ENCODE assay signal across 8 cellular contexts in the genomic region with DNA sequence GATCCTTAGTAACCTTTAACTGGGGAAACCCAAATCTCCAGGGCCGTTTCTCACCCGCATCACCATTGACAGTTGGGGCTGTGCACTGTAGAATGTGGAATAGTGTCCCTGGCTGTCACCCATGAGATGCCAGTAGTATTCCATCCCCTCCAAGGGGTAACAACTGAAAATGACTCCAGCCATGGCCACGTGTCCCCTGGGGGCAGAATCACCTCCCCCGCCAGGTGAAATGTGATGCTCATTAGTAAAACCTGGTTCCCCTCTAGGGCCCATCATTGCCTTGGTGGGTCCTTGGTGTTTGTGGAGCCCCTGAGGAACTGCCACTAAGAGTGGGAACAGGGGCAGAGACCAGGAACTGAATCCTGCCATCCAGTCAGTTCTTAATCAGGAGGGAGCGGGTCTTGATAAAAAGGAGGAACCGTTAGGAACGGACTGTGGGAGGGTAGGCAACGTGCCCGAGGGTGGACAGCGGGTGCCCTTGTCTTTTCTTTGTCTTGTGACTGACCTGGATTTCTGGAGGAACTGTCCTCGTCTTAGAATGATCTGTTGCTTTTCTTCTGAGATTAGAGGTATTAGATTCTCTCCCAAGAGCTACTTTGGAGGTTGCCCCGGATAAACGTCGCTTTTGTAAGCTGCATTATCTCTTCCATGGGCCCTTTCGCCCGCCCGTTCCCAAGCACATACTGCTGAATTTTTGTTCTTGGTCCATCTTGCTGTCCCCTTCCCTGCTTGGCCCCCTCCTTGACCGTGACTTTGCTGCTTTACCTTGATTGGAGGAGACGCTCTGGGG. TPM values are rescaled to one million over a fixed set of nuclear protein-coding genes. Genes with fewer than 3 reads are reported as not detected.
DNase-seq lines count a peak whose midpoint lies in the region; ATAC-seq and TF ChIP-seq lines count a peak whose summit lies in the region.

No MANE protein-coding gene starts in this region.

- H3K9ac ChIP-seq in mesendoderm (ENCODE audit: low read length) = no peak overlapping the region

- H3K23ac ChIP-seq in mesendoderm (ENCODE audit: low read length) = no peak overlapping the region

- H3K4me1 ChIP-seq in cardiac muscle cell (ENCODE audit: low read depth) = peaks cover 17% of the 10 kb centered on the region
- H3K4me1 ChIP-seq in mesendoderm (ENCODE audit: control insufficient read depth, low read depth, low read length) = peaks cover 4% of the 10 kb centered on the region
- peaks cover 1% of the 10 kb centered on the region for H3K4me1 ChIP-seq in urinary bladder (ENCODE audit: insufficient read depth)

- H3K9me3 ChIP-seq in cardiac muscle cell (ENCODE audit: low read depth) = no peaks in the 10 kb centered on the region

- peak overlapping the region; percentile 35 for H3K56ac ChIP-seq in mesendoderm (ENCODE audit: low read length)

- peaks cover 26% of the 10 kb centered on the region for H3K79me1 ChIP-seq in mesendoderm (ENCODE audit: low read length)

- H2BK120ac ChIP-seq in mesendoderm (ENCODE audit: low read depth, low read length) = no peak overlapping the region

- no peak overlapping the region for H3K4me2 ChIP-seq in mesendoderm (ENCODE audit: low read length)

- H3K27me3 ChIP-seq in cardiac muscle cell = no peaks in the 10 kb centered on the region
- no peaks in the 10 kb centered on the region for H3K27me3 ChIP-seq in mesendoderm (ENCODE audit: insufficient read depth, low read length, poor library complexity)

- ATAC-seq in Right ventricle myocardium inferior (no peak), GM21515 (IDR thresholded peaks at IDR 0.05; ENCODE audit: unreplicated experiment) (no peak)

- DNase-seq in cardiac muscle cell (ENCODE audit: low read depth in 1 of 2, low spot score in 1 of 2) = peak in 1 of 2 donors; percentile 30
- no peak for DNase-seq in Right ventricle myocardium inferior (ENCODE audit: missing footprints)
- peak; percentile 37 for DNase-seq in astrocyte of the spinal cord (ENCODE audit: low read depth, low spot score)
- DNase-seq in mesendoderm = peak; percentile 22
- DNase-seq in stimulated activated CD4-positive, alpha-beta T cell treated with anti-CD3 and anti-CD28 coated beads, Interleukin-4, amount 100 ng/mL, for 24 hours = no peak
- DNase-seq in NK-92 (lab: John Stamatoyannopoulos, UW; ENCODE audit: unreplicated experiment) = no peak

- H3K4ac ChIP-seq in mesendoderm (ENCODE audit: low read depth, low read length) = no peak overlapping the region

- no peak overlapping the region for H2BK15ac ChIP-seq in mesendoderm (replicated peaks; ENCODE audit: low read depth)

- H3K4me3 ChIP-seq in cardiac muscle cell (no peak overlapping the region), astrocyte of the spinal cord (ENCODE audit: low read depth, low read length) (peak overlapping the region; percentile 50), mesendoderm (ENCODE audit: low read length) (no peak overlapping the region), urinary bladder (ENCODE audit: low read depth, low read length) (peak overlapping the region; percentile 19)

- no peak overlapping the region for H2BK5ac ChIP-seq in mesendoderm (ENCODE audit: low read length)

- WGBS in mesendoderm (ENCODE audit: extremely low coverage, insufficient coverage, low lambda C conversion rate) = no CpG with 5 or more reads among the region's 19 CpGs
- WGBS in urinary bladder = 40% methylated on average over 19 of the region's 19 CpGs

- intact Hi-C loops in Right ventricle myocardium inferior (cut with DNase I) = loop anchor here (5.0 kb wide), 1 partner anchor 148 kb away; a partner anchor contains a TSS

- H3K36me3 ChIP-seq in cardiac muscle cell (no peaks in the 10 kb centered on the region), mesendoderm (ENCODE audit: control insufficient read depth, insufficient read depth, low read length) (no peaks in the 10 kb centered on the region), urinary bladder (ENCODE audit: insufficient read depth) (no peaks in the 10 kb centered on the region)

- no peak overlapping the region for H4K8ac ChIP-seq in mesendoderm (ENCODE audit: low read depth, low read length)

- H3K18ac ChIP-seq in mesendoderm (ENCODE audit: low read length) = no peak overlapping the region

- peak overlapping the region; percentile 12 for H3K27ac ChIP-seq in cardiac muscle cell
- H3K27ac ChIP-seq in mesendoderm (ENCODE audit: low read depth, low read length) = no peak overlapping the region
- peak overlapping the region; percentile 86 for H3K27ac ChIP-seq in urinary bladder (ENCODE audit: low read depth)

- TF ChIP-seq CTCF in cardiac muscle cell (IDR thresholded peaks at IDR 0.05; ENCODE audit: low read depth, low read length) (no peak), astrocyte of the spinal cord (IDR thresholded peaks at IDR 0.05; ENCODE audit: low read depth, low read length) (no peak)

- no peak overlapping the region for H4K5ac ChIP-seq in mesendoderm (ENCODE audit: low read length)

- H2AK5ac ChIP-seq in mesendoderm (ENCODE audit: low read length) = no peak overlapping the region

- in situ Hi-C loops in astrocyte of the spinal cord (cut with HindIII; ENCODE audit: low sequenced_read_pairs) = no loop called here

- peaks cover 70% of the 10 kb centered on the region for H3K79me2 ChIP-seq in mesendoderm (ENCODE audit: control insufficient read depth, insufficient read depth, low read length)

RNA-seq across cellular contexts. Expression of a gene that starts 3.5 kb away (rescaled TPM):
- 47.9 and 50.8 TPM in 2 replicates for total RNA-seq in cardiac muscle cell
- polyA plus RNA-seq in cardiac muscle cell = 17.7 and 20.8 TPM in 2 replicates
- total RNA-seq in Right ventricle myocardium inferior = 33.2 TPM
- polyA plus RNA-seq in mesendoderm (2013, experiment 1 of 2) = 28.8 TPM
- polyA plus RNA-seq in mesendoderm (2013, experiment 2 of 2) = 29.1 TPM
- total RNA-seq in urinary bladder = 24.0 TPM
- 55.2 TPM for polyA plus RNA-seq in urinary bladder

RNA-seq across cellular contexts. Expression of a gene that starts 3.9 kb away (rescaled TPM):
- 4.1 and 14.2 TPM in 2 replicates for total RNA-seq in cardiac muscle cell
- 11.5 and 16.3 TPM in 2 replicates for polyA plus RNA-seq in cardiac muscle cell
- 5.4 TPM for total RNA-seq in Right ventricle myocardium inferior
- 24.9 TPM for polyA plus RNA-seq in mesendoderm (2013, experiment 1 of 2)
- 24.3 TPM for polyA plus RNA-seq in mesendoderm (2013, experiment 2 of 2)
- total RNA-seq in urinary bladder = 2.3 TPM
- 6.0 TPM for polyA plus RNA-seq in urinary bladder

RNA-seq across cellular contexts. Expression of a gene that starts 52.5 kb away (rescaled TPM):
- total RNA-seq in cardiac muscle cell (31.8 and 53.4 TPM in 2 replicates), Right ventricle myocardium inferior (16.0 TPM), urinary bladder (11.3 TPM)
- polyA plus RNA-seq in cardiac muscle cell (18.1 and 27.1 TPM in 2 replicates), urinary bladder (4.5 TPM)
- 2.1 TPM for polyA plus RNA-seq in mesendoderm (2013, experiment 1 of 2)
- polyA plus RNA-seq in mesendoderm (2013, experiment 2 of 2) = 2.3 TPM

Comparison
In these comparisons a context has a peak if more than half of its experiments do, and no peak if none do; other contexts are left out.
1. DNase-seq: peak in astrocyte of the spinal cord (single experiment) and mesendoderm (single experiment); none in Right ventricle myocardium inferior (single experiment), stimulated activated CD4-positive, alpha-beta T cell treated with anti-CD3 and anti-CD28 coated beads, Interleukin-4, amount 100 ng/mL, for 24 hours (single experiment) and NK-92 (single experiment).
2. H3K4me3 ChIP-seq: peak in astrocyte of the spinal cord (single experiment) and urinary bladder (single experiment); none in cardiac muscle cell (single experiment) and mesendoderm (single experiment).